In the genomic region with DNA sequence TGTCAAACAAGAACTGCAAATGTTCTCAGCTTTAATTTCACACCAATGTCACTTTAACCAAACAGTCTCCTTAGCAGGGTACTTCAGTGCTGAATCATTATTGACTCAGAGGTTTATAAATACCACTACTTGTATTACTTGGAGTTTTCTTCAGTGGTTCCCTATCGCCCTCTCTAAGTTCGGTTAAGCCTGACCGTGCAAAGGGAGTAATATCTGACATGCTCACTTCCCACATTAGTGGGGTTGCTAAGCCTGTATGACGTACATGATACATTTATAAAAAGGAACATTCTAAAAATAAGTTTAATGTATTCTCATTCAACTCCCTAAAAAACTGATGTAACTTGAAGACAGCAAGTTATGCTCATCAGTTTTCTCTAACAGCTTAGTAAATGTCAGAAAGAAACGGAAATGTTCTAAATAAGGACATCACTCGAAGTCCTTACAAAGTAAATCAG, we compare ENCODE assay signal across 8 cellular contexts.
DNase-seq lines count a peak whose midpoint lies in the region; ATAC-seq and TF ChIP-seq lines count a peak whose summit lies in the region.

No MANE protein-coding gene starts in this region.

- H3K36me3 Mint-ChIP-seq in activated B cell treated with CpG ODN at 0.5 μM for 24 hours (ENCODE audit: low read depth) (no peaks in the 10 kb centered on the region), memory B cell (peaks cover 2% of the 10 kb centered on the region)

- peak; percentile 94 for ATAC-seq in GM19397 (IDR thresholded peaks at IDR 0.05; ENCODE audit: unreplicated experiment)
- ATAC-seq in HG03342 (IDR thresholded peaks at IDR 0.05; ENCODE audit: unreplicated experiment) = peak; percentile 96
- peak; percentile 90 for ATAC-seq in activated B cell treated with CpG ODN at 0.5 μM for 24 hours (ENCODE audit: low read depth)
- ATAC-seq in memory B cell (ENCODE audit: low read depth) = peak; percentile 63

- H3K4me1 Mint-ChIP-seq in activated B cell treated with CpG ODN at 0.5 μM for 24 hours (peaks cover 2% of the 10 kb centered on the region), memory B cell (no peaks in the 10 kb centered on the region)

- 31 to 47% methylated on average over 6 of the region's 6 CpGs for WGBS in esophagus squamous epithelium, 2 donors

- intact Hi-C loops in activated B cell treated with CpG ODN at 0.5 μM for 24 hours (cut with micrococcal nuclease) (loop anchor here (1.0 kb wide), 1 partner anchor 27 kb away; no protein-coding TSS in a partner anchor), esophagus squamous epithelium (cut with DNase I) (no loop called here)

- H3K27ac Mint-ChIP-seq in activated B cell treated with CpG ODN at 0.5 μM for 24 hours (no peak overlapping the region), memory B cell (no peak overlapping the region)

- DNase-seq in CD1c-positive myeloid dendritic cell (ENCODE audit: extremely low spot score) (peak; percentile 93), activated B cell treated with CpG ODN at 0.5 μM for 24 hours (no peak), memory B cell (ENCODE audit: low spot score in 2 of 2) (no peak), NCI-H2227 treated with DMSO at 0.1 percent for 48 hours (lab: John Stamatoyannopoulos, UW) (no peak), NCI-H69 (lab: John Stamatoyannopoulos, UW) (no peak), esophagus squamous epithelium (lab: John Stamatoyannopoulos, UW) (no peak)

- no peak for TF ChIP-seq CTCF in activated B cell treated with CpG ODN at 0.5 μM for 24 hours (IDR thresholded peaks at IDR 0.05)
- no peak for TF ChIP-seq CTCF in esophagus squamous epithelium (IDR thresholded peaks at IDR 0.05)

- no peak for TF ChIP-seq POLR2A in esophagus squamous epithelium (IDR thresholded peaks at IDR 0.05)

- POLR2A ChIA-PET in activated B cell treated with CpG ODN at 0.5 μM for 24 hours (lab: Charles Lee) = interaction anchor here (0.6 to 1.5 kb wide), 3 partner anchors 15 to 34 kb away, joined by 4 to 5 read pairs (median 4); no protein-coding TSS in a partner anchor

- H3K4me1 ChIP-seq in esophagus squamous epithelium = no peaks in the 10 kb centered on the region

- peaks cover 12% of the 10 kb centered on the region for H3K27me3 Mint-ChIP-seq in activated B cell treated with CpG ODN at 0.5 μM for 24 hours
- H3K27me3 Mint-ChIP-seq in memory B cell = peaks cover 3% of the 10 kb centered on the region

- H3K9me3 Mint-ChIP-seq in activated B cell treated with CpG ODN at 0.5 μM for 24 hours = peaks cover 4% of the 10 kb centered on the region
- H3K9me3 Mint-ChIP-seq in memory B cell = peaks cover 1% of the 10 kb centered on the region

- no peaks in the 10 kb centered on the region for H3K27me3 ChIP-seq in esophagus squamous epithelium

- CTCF ChIA-PET in activated B cell treated with CpG ODN at 0.5 μM for 24 hours (lab: Charles Lee) = no interaction called here

- peak overlapping the region in 1 of 4 donors; percentile 48 for H3K27ac ChIP-seq in esophagus squamous epithelium

- H3K36me3 ChIP-seq in esophagus squamous epithelium = no peaks in the 10 kb centered on the region

- no peak overlapping the region for H3K4me3 Mint-ChIP-seq in activated B cell treated with CpG ODN at 0.5 μM for 24 hours
- H3K4me3 Mint-ChIP-seq in memory B cell = no peak overlapping the region

- no peak overlapping the region for H3K4me3 ChIP-seq in esophagus squamous epithelium

- no peaks in the 10 kb centered on the region for H3K9me3 ChIP-seq in esophagus squamous epithelium
